In genomic region chr7:78326189-78326588, GRCh38 we compare ENCODE assay signal across 10 cellular contexts.
DNase-seq lines count a peak whose midpoint lies in the region; ATAC-seq and TF ChIP-seq lines count a peak whose summit lies in the region.
"Had no signal": no experiment of that assay in that cellular context is flagged by ENCODE, and none has a peak within 500 bp of the region (broad histone marks: within the 10 kb centered on the region; RNA-seq: fewer than 3 reads in every experiment).

No MANE protein-coding gene starts in this region.

- H3K36me3 ChIP-seq in prostate gland = no peaks in the 10 kb centered on the region

- H3K4me3 Mint-ChIP-seq in activated CD8-positive, alpha-beta memory T cell treated with anti-CD3 and anti-CD28 coated beads, Interleukin-2, amount 10 ng/mL, durations not matched to agents 7 days and 5 days = no peak overlapping the region
- H3K4me3 Mint-ChIP-seq: activated naive CD4-positive, alpha-beta T cell treated with anti-CD3 and anti-CD28 coated beads for 36 hours had no signal

- no peaks in the 10 kb centered on the region for H3K4me1 Mint-ChIP-seq in activated CD8-positive, alpha-beta memory T cell treated with anti-CD3 and anti-CD28 coated beads, Interleukin-2, amount 10 ng/mL, durations not matched to agents 7 days and 5 days

- H3K27ac ChIP-seq in prostate gland = no peak overlapping the region
- H3K27ac ChIP-seq: VCaP had no signal

- peak; percentile 67 for ATAC-seq in esophagus mucosa
- no peak for ATAC-seq in HG02678 (IDR thresholded peaks at IDR 0.05; ENCODE audit: unreplicated experiment)
- ATAC-seq in activated CD8-positive, alpha-beta memory T cell treated with anti-CD3 and anti-CD28 coated beads, Interleukin-2, amount 10 ng/mL, durations not matched to agents 7 days and 5 days = no peak

- intact Hi-C loops in prostate gland (cut with DNase I) = no loop called here

- H3K27ac Mint-ChIP-seq in activated CD8-positive, alpha-beta memory T cell treated with anti-CD3 and anti-CD28 coated beads, Interleukin-2, amount 10 ng/mL, durations not matched to agents 7 days and 5 days = no peak overlapping the region
- H3K27ac Mint-ChIP-seq: activated naive CD4-positive, alpha-beta T cell treated with anti-CD3 and anti-CD28 coated beads for 36 hours had no signal

- H3K4me1 ChIP-seq in prostate gland (replicated peaks) = no peaks in the 10 kb centered on the region

- no peaks in the 10 kb centered on the region for H3K27me3 ChIP-seq in prostate gland (replicated peaks; ENCODE audit: insufficient read depth)

- H3K9me3 ChIP-seq in prostate gland = no peaks in the 10 kb centered on the region

- H3K27me3 Mint-ChIP-seq in activated CD8-positive, alpha-beta memory T cell treated with anti-CD3 and anti-CD28 coated beads, Interleukin-2, amount 10 ng/mL, durations not matched to agents 7 days and 5 days = no peaks in the 10 kb centered on the region

- CTCF ChIA-PET in activated CD8-positive, alpha-beta memory T cell treated with anti-CD3 and anti-CD28 coated beads, Interleukin-2, amount 10 ng/mL, durations not matched to agents 7 days and 5 days (lab: Charles Lee) = no interaction called here

- peak; percentile 66 for DNase-seq in GM03348 (ENCODE audit: low spot score)
- DNase-seq in NCI-H226 = peak; percentile 90
- peak; percentile 61 for DNase-seq in retinal pigment epithelial cell (ENCODE audit: low read depth)
- no peak for DNase-seq in prostate gland (ENCODE audit: low spot score)
- no peak for DNase-seq in activated CD8-positive, alpha-beta memory T cell treated with anti-CD3 and anti-CD28 coated beads, Interleukin-2, amount 10 ng/mL, durations not matched to agents 7 days and 5 days
- DNase-seq: activated naive CD4-positive, alpha-beta T cell treated with anti-CD3 and anti-CD28 coated beads for 36 hours; kidney had no signal

- no peak for TF ChIP-seq POLR2A in prostate gland (IDR thresholded peaks at IDR 0.05)

- H3K9me3 Mint-ChIP-seq in activated CD8-positive, alpha-beta memory T cell treated with anti-CD3 and anti-CD28 coated beads, Interleukin-2, amount 10 ng/mL, durations not matched to agents 7 days and 5 days (ENCODE audit: low read depth) = no peaks in the 10 kb centered on the region

- H3K4me3 ChIP-seq in retinal pigment epithelial cell (ENCODE audit: low read length) = no peak overlapping the region
- H3K4me3 ChIP-seq in prostate gland = no peak overlapping the region

- no peaks in the 10 kb centered on the region for H3K36me3 Mint-ChIP-seq in activated CD8-positive, alpha-beta memory T cell treated with anti-CD3 and anti-CD28 coated beads, Interleukin-2, amount 10 ng/mL, durations not matched to agents 7 days and 5 days

- 53% methylated on average over 2 of the region's 2 CpGs for WGBS in prostate gland

- no peak for TF ChIP-seq CTCF in retinal pigment epithelial cell (conservative IDR thresholded peaks at IDR 0.05; ENCODE audit: low read depth, low read length)
- no peak for TF ChIP-seq CTCF in prostate gland (IDR thresholded peaks at IDR 0.05)

Comparison
In these comparisons a context has a peak if more than half of its experiments do, and no peak if none do; other contexts are left out.
1. DNase-seq: peak in GM03348 (single experiment), NCI-H226 (single experiment) and retinal pigment epithelial cell (single experiment); none in prostate gland (single experiment) and activated CD8-positive, alpha-beta memory T cell treated with anti-CD3 and anti-CD28 coated beads, Interleukin-2, amount 10 ng/mL, durations not matched to agents 7 days and 5 days (single experiment).